In the genomic region with DNA sequence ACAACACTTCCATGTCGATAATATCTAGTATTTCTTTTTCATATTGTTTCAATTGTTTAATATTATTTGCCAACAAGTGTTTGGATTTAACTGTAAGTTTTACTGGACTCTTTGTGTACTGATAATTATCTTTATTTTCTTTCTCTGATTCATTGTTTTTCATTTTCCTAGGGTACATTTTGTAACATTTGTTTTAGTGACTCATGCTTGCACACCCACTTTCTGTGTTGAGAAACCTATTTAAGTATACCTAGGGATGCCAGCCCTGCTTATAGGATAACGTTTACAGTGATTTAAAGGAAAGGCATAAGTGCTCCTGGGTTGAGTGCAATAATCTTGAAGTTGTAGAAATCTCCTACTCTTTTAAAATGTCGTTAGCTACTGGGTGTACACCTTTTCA, we compare ENCODE assay signal across 18 cellular contexts.
DNase-seq lines count a peak whose midpoint lies in the region; FAIRE-seq and TF ChIP-seq lines count a peak whose summit lies in the region.
"Had no signal": no experiment of that assay in that cellular context is flagged by ENCODE, and none has a peak within 500 bp of the region (broad histone marks: within the 10 kb centered on the region; RNA-seq: fewer than 3 reads in every experiment).

No MANE protein-coding gene starts in this region.

- DNase-seq in NCI-H748 (lab: John Stamatoyannopoulos, UW; ENCODE audit: unreplicated experiment) (peak; percentile 3), NCI-H748 treated with DMSO at 0.1 percent for 48 hours (lab: John Stamatoyannopoulos, UW) (no peak), SHP77 treated with DMSO at 0.1 percent for 48 hours (lab: John Stamatoyannopoulos, UW) (peak; percentile 6), fibroblast of pulmonary artery (ENCODE audit: low read depth) (peak; percentile 72), skeletal muscle cell (ENCODE audit: low read depth) (peak; percentile 25), foreskin melanocyte (no peak), retina (no peak), D721Med (ENCODE audit: insufficient read length, low spot score) (no peak)
- DNase-seq: DMS79 treated with DMSO at 0.1 percent for 48 hours; GM23248; MG63; midbrain; NCI-H345; stimulated activated naive B cell treated with anti-CD40 and anti-IgM and Interleukin-4, amounts not matched to agents 10 μg/mL and 1 μg/mL and 100 μg/mL, for 72 hours had no signal

- FAIRE-seq in D721Med (lab: Jason Lieb, UNC): no peak
- FAIRE-seq: A204.1 had no signal

- TF ChIP-seq CTCF in fibroblast of pulmonary artery (IDR thresholded peaks at IDR 0.05; ENCODE audit: low read length, missing control alignments) (no peak), D721Med (IDR thresholded peaks at IDR 0.05; ENCODE audit: insufficient read depth, missing control alignments) (no peak)

- H3K4me3 ChIP-seq in fibroblast of pulmonary artery (replicated peaks; ENCODE audit: low read depth, low read length) (no peak overlapping the region), skeletal muscle cell (ENCODE audit: low read depth, low read length) (no peak overlapping the region)
- H3K4me3 ChIP-seq: esophagus muscularis mucosa, GM23248, MG63, neural progenitor cell, tibial nerve had no signal

Comparison
In these comparisons a context has a peak if more than half of its experiments do, and no peak if none do; other contexts are left out.
1. DNase-seq: peak in NCI-H748 (single experiment), SHP77 treated with DMSO at 0.1 percent for 48 hours (single experiment), fibroblast of pulmonary artery (single experiment) and skeletal muscle cell (single experiment); none in NCI-H748 treated with DMSO at 0.1 percent for 48 hours (single experiment), foreskin melanocyte (single experiment), retina (single experiment) and D721Med (single experiment).